8 cellular contexts compared by ENCODE assay signal in the genomic region with DNA sequence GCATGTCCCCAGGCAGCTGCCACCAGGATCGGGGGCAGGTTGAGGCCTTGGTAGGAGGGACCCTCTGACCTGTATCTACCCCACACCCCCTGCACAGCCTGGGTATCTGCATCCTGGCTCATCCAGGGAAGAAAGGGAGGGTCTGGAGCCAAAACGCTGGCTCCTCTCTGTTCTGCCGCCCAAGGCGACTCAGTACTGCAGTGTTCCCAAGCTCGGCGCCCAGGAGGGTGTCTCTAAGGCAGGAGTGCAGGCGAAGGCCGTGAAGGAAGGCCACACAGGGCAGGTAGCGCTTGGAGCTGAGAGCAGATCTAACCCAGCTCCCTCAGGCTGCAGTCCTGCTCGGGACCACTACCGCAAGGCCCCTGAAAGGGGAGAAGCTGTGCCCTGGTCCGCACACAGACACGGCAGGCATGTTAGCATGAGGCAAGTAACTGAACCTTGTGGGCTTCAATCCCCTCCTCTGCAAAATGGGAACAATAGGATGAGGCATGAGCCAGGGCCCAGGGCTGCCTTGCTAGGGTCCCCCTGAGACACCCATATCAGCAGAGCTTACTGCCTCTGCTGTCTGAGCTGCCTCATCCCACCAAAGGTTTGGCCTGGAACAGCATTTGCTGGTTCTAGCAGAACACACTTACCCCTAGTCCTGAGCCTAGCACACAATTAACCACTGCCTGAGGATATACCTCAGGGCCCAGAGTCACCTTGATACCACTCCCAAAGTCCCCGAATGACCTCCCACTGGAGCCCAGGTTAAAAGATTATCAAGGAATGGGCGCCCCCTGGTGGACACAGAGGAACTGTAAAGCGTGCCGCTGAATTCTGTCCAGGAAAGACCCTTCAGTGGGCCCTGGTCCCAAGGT. TPM values are rescaled to one million over a fixed set of nuclear protein-coding genes. Genes with fewer than 3 reads are reported as not detected.
DNase-seq lines count a peak whose midpoint lies in the region; ATAC-seq, FAIRE-seq and TF ChIP-seq lines count a peak whose summit lies in the region.

No MANE protein-coding gene starts in this region.

- H3K4me3 ChIP-seq in left ventricle myocardium inferior: no peak overlapping the region

- peaks cover 69% of the 10 kb centered on the region for H3K4me1 ChIP-seq in left ventricle myocardium inferior

- H3K9me3 ChIP-seq in left ventricle myocardium inferior (replicated peaks): no peaks in the 10 kb centered on the region

- peaks cover 37% of the 10 kb centered on the region for H3K36me3 Mint-ChIP-seq in activated naive CD8-positive, alpha-beta T cell treated with anti-CD3 and anti-CD28 coated beads for 36 hours

- H3K27ac ChIP-seq in left ventricle myocardium inferior (replicated peaks): peak overlapping the region; percentile 75

- no peak for TF ChIP-seq POLR2A in H54 (IDR thresholded peaks at IDR 0.05; ENCODE audit: low read depth, low read length)

- peak overlapping the region; percentile 22 for H3K4me3 Mint-ChIP-seq in activated naive CD8-positive, alpha-beta T cell treated with anti-CD3 and anti-CD28 coated beads for 36 hours

- intact Hi-C loops in left ventricle myocardium inferior (cut with micrococcal nuclease): loop anchor here (5.0 kb wide), 1 partner anchor 103 kb away; no protein-coding TSS in a partner anchor
- intact Hi-C loops in sciatic nerve (cut with DNase I): loop anchor here (2.0 kb wide), 1 partner anchor 38 kb away; no protein-coding TSS in a partner anchor

- no peak for FAIRE-seq in H54 (lab: Jason Lieb, UNC)

- H3K4me1 Mint-ChIP-seq in activated naive CD8-positive, alpha-beta T cell treated with anti-CD3 and anti-CD28 coated beads for 36 hours: peaks cover 32% of the 10 kb centered on the region

- ATAC-seq in sciatic nerve (peak; percentile 45), HG03571 (IDR thresholded peaks at IDR 0.05; ENCODE audit: unreplicated experiment) (no peak)

- peak; percentile 91 for TF ChIP-seq CTCF in left ventricle myocardium inferior (IDR thresholded peaks at IDR 0.05; ENCODE audit: borderline replicate concordance)

- no peaks in the 10 kb centered on the region for H3K27me3 ChIP-seq in left ventricle myocardium inferior (ENCODE audit: low read depth)

- DNase-seq in ELR (ENCODE audit: low read depth) (peak; percentile 78), LHCN-M2 (ENCODE audit: low read depth) (peak; percentile 43), SKM-1 (lab: John Stamatoyannopoulos, UW; ENCODE audit: unreplicated experiment) (peak; percentile 43), left ventricle myocardium inferior (peak; percentile 74), sciatic nerve (ENCODE audit: low spot score) (peak; percentile 90), H54 (ENCODE audit: insufficient read length, low spot score) (no peak)
- DNase-seq in activated naive CD8-positive, alpha-beta T cell treated with anti-CD3 and anti-CD28 coated beads for 36 hours: peak; percentile 74

- peaks cover 1% of the 10 kb centered on the region for H3K9me3 Mint-ChIP-seq in activated naive CD8-positive, alpha-beta T cell treated with anti-CD3 and anti-CD28 coated beads for 36 hours

- peaks cover 20% of the 10 kb centered on the region for H3K36me3 ChIP-seq in left ventricle myocardium inferior

- peak overlapping the region; percentile 97 for H3K27ac Mint-ChIP-seq in activated naive CD8-positive, alpha-beta T cell treated with anti-CD3 and anti-CD28 coated beads for 36 hours

- peaks cover 5% of the 10 kb centered on the region for H3K27me3 Mint-ChIP-seq in activated naive CD8-positive, alpha-beta T cell treated with anti-CD3 and anti-CD28 coated beads for 36 hours

RNA-seq across cellular contexts. Expression of a gene that starts 6.5 kb away (rescaled TPM):
- total RNA-seq in LHCN-M2 (2014; rRNA removed) (836 and 882 TPM in 2 replicates), left ventricle myocardium inferior (209 TPM), sciatic nerve (779 TPM)
- polyA plus RNA-seq in LHCN-M2 (2012): 708 TPM
- total RNA-seq in activated naive CD8-positive, alpha-beta T cell treated with anti-CD3 and anti-CD28 coated beads for 36 hours: 1,000 to 10,000 TPM; 2,595 to 2,627 TPM
